In the genomic region with DNA sequence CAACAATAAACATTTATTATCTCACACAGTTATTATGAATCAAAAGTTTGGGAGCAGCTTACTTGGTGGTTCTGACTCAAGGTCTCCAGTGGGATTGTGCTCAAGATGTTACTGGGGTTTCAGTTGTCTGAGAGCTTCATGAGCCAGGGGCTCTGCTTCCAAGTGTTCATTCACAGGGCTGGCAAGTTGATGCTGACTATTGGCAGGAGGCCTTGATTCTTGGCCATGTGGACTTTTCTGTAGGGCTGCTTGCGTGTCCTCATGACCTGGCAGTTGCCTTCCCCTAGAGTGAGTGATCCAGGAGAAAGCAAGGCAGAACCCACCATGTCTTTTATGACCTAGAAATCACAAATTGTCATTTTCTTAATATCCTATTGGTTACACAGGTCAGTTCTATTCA, we compare ENCODE assay signal across 19 cellular contexts.
A peak's percentile ranks its signal among the peaks of the same experiment; 100 is the strongest.
DNase-seq lines count a peak whose midpoint lies in the region; ATAC-seq lines count a peak whose summit lies in the region.
"Had no signal": no experiment of that assay in that cellular context is flagged by ENCODE, and none has a peak within 500 bp of the region (broad histone marks: within the 10 kb centered on the region; RNA-seq: fewer than 3 reads in every experiment).

No MANE protein-coding gene starts in this region.

- no peak for DNase-seq in Right ventricle myocardium inferior (ENCODE audit: missing footprints)
- DNase-seq in cardiac septum (ENCODE audit: low spot score): no peak
- peak; percentile 33 for DNase-seq in MG63
- DNase-seq in left ventricle myocardium superior: no peak
- DNase-seq in ureter (ENCODE audit: low spot score): peak; percentile 18
- no peak for DNase-seq in NCI-H69 (lab: John Stamatoyannopoulos, UW)
- DNase-seq: 8988T; Calu3; CD8-positive, alpha-beta T cell; DMS53; DND-41; EL; GOT3; H7; HFFc6 had no signal

- no peak overlapping the region for H3K4me3 ChIP-seq in MG63
- H3K4me3 ChIP-seq: BLaER1 treated with 17β-estradiol and CSF1 and Interleukin-3, amounts not matched to agents 10 nM and 100 nM; GM12878 had no signal

- H3K36me3 ChIP-seq in MG63: no peaks in the 10 kb centered on the region
- H3K36me3 ChIP-seq: BLaER1 treated with 17β-estradiol and CSF1 and Interleukin-3, amounts not matched to agents 10 nM and 100 nM had no signal

- no peaks in the 10 kb centered on the region for H3K9me3 ChIP-seq in MG63
- H3K9me3 ChIP-seq: BLaER1 treated with 17β-estradiol and CSF1 and Interleukin-3, amounts not matched to agents 10 nM and 100 nM had no signal

- ATAC-seq in Right ventricle myocardium inferior (peak; percentile 66), left ventricle myocardium superior (peak; percentile 81), HG03196 (IDR thresholded peaks at IDR 0.05; ENCODE audit: unreplicated experiment) (no peak)
- ATAC-seq: CD8-positive, alpha-beta T cell; GM12878; HCT116 had no signal

- H3K27me3 ChIP-seq in MG63: no peaks in the 10 kb centered on the region
- H3K27me3 ChIP-seq: BLaER1 treated with 17β-estradiol and CSF1 and Interleukin-3, amounts not matched to agents 10 nM and 100 nM had no signal

- intact Hi-C loops in Right ventricle myocardium inferior (cut with DNase I) (no loop called here), cardiac septum (cut with DNase I) (no loop called here), left ventricle myocardium superior (cut with micrococcal nuclease) (no loop called here)

Comparison
In these comparisons a context has a peak if more than half of its experiments do, and no peak if none do; other contexts are left out.
1. DNase-seq: peak in MG63 (single experiment) and ureter (single experiment); none in Right ventricle myocardium inferior (single experiment), cardiac septum (single experiment), left ventricle myocardium superior (single experiment) and NCI-H69 (single experiment).